Comparison of ENCODE assay signal across 8 cellular contexts in genomic region chr12:107759410-107759809, GRCh38. TPM values are rescaled to one million over a fixed set of nuclear protein-coding genes. Genes with fewer than 3 reads are reported as not detected.
A peak's percentile ranks its signal among the peaks of the same experiment; 100 is the strongest.
DNase-seq lines count a peak whose midpoint lies in the region; ATAC-seq, FAIRE-seq and TF ChIP-seq lines count a peak whose summit lies in the region.

No MANE protein-coding gene starts in this region.

- WGBS in thymus = 81% methylated on average over 3 of the region's 3 CpGs

- FAIRE-seq in kidney (lab: Jason Lieb, UNC) = peak; percentile 15
- no peak for FAIRE-seq in D721Med (lab: Jason Lieb, UNC)

- H3K9ac ChIP-seq in kidney (ENCODE audit: low read length in 2 of 2) = peak overlapping the region; percentile 16 to 72

- H3K4me1 ChIP-seq in left ventricle myocardium inferior = peaks cover 37% of the 10 kb centered on the region
- H3K4me1 ChIP-seq in kidney (ENCODE audit: control insufficient read depth in 1 of 2, insufficient read depth in 1 of 2, low read depth in 1 of 2, low read length in 2 of 2) = peaks cover 14 to 15% of the 10 kb centered on the region in 2 donors
- H3K4me1 ChIP-seq in thymus (ENCODE audit: control insufficient read depth, insufficient read depth, low read length) = peaks cover 14% of the 10 kb centered on the region

- no peak for ATAC-seq in Right ventricle myocardium superior (ENCODE audit: poor library complexity)

- H3K9me3 ChIP-seq in left ventricle myocardium inferior (replicated peaks) = no peaks in the 10 kb centered on the region
- H3K9me3 ChIP-seq in kidney (ENCODE audit: control insufficient read depth in 1 of 2, low read length in 2 of 2) = no peaks in the 10 kb centered on the region
- H3K9me3 ChIP-seq in thymus (ENCODE audit: control insufficient read depth) = no peaks in the 10 kb centered on the region

- peak overlapping the region; percentile 84 for H3K27ac ChIP-seq in left ventricle myocardium inferior (replicated peaks)
- peak overlapping the region; percentile 69 to 84 for H3K27ac ChIP-seq in kidney (ENCODE audit: low read depth in 2 of 2, low read length in 2 of 2)
- H3K27ac ChIP-seq in thymus (ENCODE audit: low read depth) = no peak overlapping the region

- DNase-seq in left ventricle myocardium inferior (no peak), Right ventricle myocardium superior (no peak), NCI-H774 (lab: John Stamatoyannopoulos, UW) (peak; percentile 40), amniotic epithelial cell (ENCODE audit: low read depth) (peak; percentile 92), kidney (no peak), putamen (ENCODE audit: low spot score) (no peak), D721Med (ENCODE audit: insufficient read length, low spot score) (no peak)

- TF ChIP-seq CTCF in left ventricle myocardium inferior (IDR thresholded peaks at IDR 0.05; ENCODE audit: borderline replicate concordance) = no peak
- TF ChIP-seq CTCF in kidney (IDR thresholded peaks at IDR 0.05; ENCODE audit: borderline replicate concordance, extremely low read depth, insufficient read depth) = no peak
- no peak for TF ChIP-seq CTCF in D721Med (IDR thresholded peaks at IDR 0.05; ENCODE audit: insufficient read depth, missing control alignments)

- no peaks in the 10 kb centered on the region for H3K27me3 ChIP-seq in left ventricle myocardium inferior (ENCODE audit: low read depth)
- H3K27me3 ChIP-seq in thymus (ENCODE audit: control insufficient read depth, insufficient read depth) = no peaks in the 10 kb centered on the region

- H3K4me3 ChIP-seq in left ventricle myocardium inferior (peak overlapping the region; percentile 96), kidney (ENCODE audit: low read length in 2 of 2) (peak overlapping the region; percentile 88 to 92), thymus (ENCODE audit: low read length) (peak overlapping the region; percentile 6)

- intact Hi-C loops in left ventricle myocardium inferior (cut with micrococcal nuclease) = loop anchor here (5.0 kb wide), 1 partner anchor 67 kb away; no protein-coding TSS in a partner anchor
- intact Hi-C loops in Right ventricle myocardium superior (cut with DNase I) = no loop called here
- intact Hi-C loops in kidney (cut with DNase I) = no loop called here

- H3K36me3 ChIP-seq in left ventricle myocardium inferior (peaks cover 26% of the 10 kb centered on the region), kidney (ENCODE audit: control insufficient read depth in 1 of 2, insufficient read depth in 2 of 2, low read length in 2 of 2) (peaks cover 9 to 23% of the 10 kb centered on the region in 2 donors), thymus (ENCODE audit: control insufficient read depth, insufficient read depth) (peaks cover 14% of the 10 kb centered on the region)

RNA-seq across cellular contexts. Expression of gene PRDM4, which starts 1.5 kb away (rescaled TPM):
- 13.1 TPM for total RNA-seq in left ventricle myocardium inferior
- 13.3 TPM for total RNA-seq in Right ventricle myocardium superior
- 37.2 TPM for total RNA-seq in kidney
- polyA plus RNA-seq in kidney (ENCODE audit: insufficient read depth, low read depth, low replicate concordance) = 18.4 TPM
- 12.8 TPM for polyA plus RNA-seq in thymus

RNA-seq across cellular contexts. Expression of gene ASCL4, which starts 15.1 kb away (rescaled TPM):
- total RNA-seq in left ventricle myocardium inferior (not detected), Right ventricle myocardium superior (not detected), kidney (not detected)
- polyA plus RNA-seq in kidney (ENCODE audit: insufficient read depth, low read depth, low replicate concordance) (not detected), thymus (0.52 TPM)

Comparison
In these comparisons a context has a peak if more than half of its experiments do, and no peak if none do; other contexts are left out.
1. DNase-seq: peak in NCI-H774 (single experiment) and amniotic epithelial cell (single experiment); none in left ventricle myocardium inferior (single experiment), Right ventricle myocardium superior (single experiment), kidney (single experiment), putamen (single experiment) and D721Med (single experiment).
2. H3K4me3 ChIP-seq: peak in every context shown above with its lines; median percentile 96 in left ventricle myocardium inferior; 90 in kidney; 6 in thymus.